20 cellular contexts compared by ENCODE assay signal in genomic region chr5:136730426-136730825, GRCh38.
DNase-seq lines count a peak whose midpoint lies in the region; ATAC-seq and TF ChIP-seq lines count a peak whose summit lies in the region.
"Had no signal": no experiment of that assay in that cellular context is flagged by ENCODE, and none has a peak within 500 bp of the region (broad histone marks: within the 10 kb centered on the region; RNA-seq: fewer than 3 reads in every experiment).

No MANE protein-coding gene starts in this region.

- no peak overlapping the region for H3K9ac ChIP-seq in mammary epithelial cell (ENCODE audit: insufficient read depth, low read length)

- dilution Hi-C loops in mammary epithelial cell (cut with HindIII; ENCODE audit: low sequenced_read_pairs) = no loop called here

- no peak overlapping the region for H2AFZ ChIP-seq in mammary epithelial cell (ENCODE audit: low read depth, low read length)

- H3K27ac ChIP-seq in mammary epithelial cell (ENCODE audit: insufficient read depth, low read depth, low read length) (no peak overlapping the region), epithelial cell of prostate (peak overlapping the region; percentile 42), thyroid gland (peak overlapping the region in 2 of 3 donors; percentile 4 to 36)

- peaks cover 13% of the 10 kb centered on the region for H3K27me3 Mint-ChIP-seq in MCF 10A (ENCODE audit: insufficient read depth, unreplicated experiment)

- H3K4me3 ChIP-seq in mammary epithelial cell (replicated peaks in 1 of 3; ENCODE audit: insufficient read depth in 1 of 3, low read depth in 2 of 3, low read length in 3 of 3) = no peak overlapping the region
- no peak overlapping the region for H3K4me3 ChIP-seq in thyroid gland (replicated peaks in 1 of 3)
- H3K4me3 ChIP-seq: K562, lung had no signal

- no peaks in the 10 kb centered on the region for H4K20me1 ChIP-seq in mammary epithelial cell (ENCODE audit: insufficient read depth, low read length)

- no peaks in the 10 kb centered on the region for H3K4me1 ChIP-seq in mammary epithelial cell (ENCODE audit: insufficient read depth, low read length)
- peaks cover 20 to 32% of the 10 kb centered on the region in 2 donors for H3K4me1 ChIP-seq in thyroid gland

- POLR2A ChIA-PET in MCF 10A (lab: Yijun Ruan, JAX) = no interaction called here

- no peak overlapping the region for H3K4me2 ChIP-seq in mammary epithelial cell (ENCODE audit: insufficient read depth, low read depth, low read length)

- H3K4me1 Mint-ChIP-seq in MCF 10A (ENCODE audit: insufficient read depth, unreplicated experiment) = no peaks in the 10 kb centered on the region
- H3K4me1 Mint-ChIP-seq: immature natural killer cell had no signal

- BruUV-seq in MCF 10A (replicated peaks; lab: Mats Ljungman, UMichigan) = no TSS peak
- no TSS peak for BruUV-seq in mammary epithelial cell (replicated peaks; lab: Mats Ljungman, UMichigan)

- no peak for ATAC-seq in GM21723 (IDR thresholded peaks at IDR 0.05; ENCODE audit: unreplicated experiment)
- no peak for ATAC-seq in HG02884 (IDR thresholded peaks at IDR 0.05; ENCODE audit: unreplicated experiment)
- ATAC-seq: K562, right cardiac atrium had no signal

- TF ChIP-seq POLR2A in thyroid gland (IDR thresholded peaks at IDR 0.05) = no peak

- WGBS in mammary epithelial cell (ENCODE audit: low coverage, missing lambda C conversion rate) = 3% methylated on average over 3 of the region's 3 CpGs
- 42% methylated on average over 3 of the region's 3 CpGs for WGBS in thyroid gland, 2 donors

- H3K36me3 Mint-ChIP-seq in MCF 10A (ENCODE audit: insufficient read depth, unreplicated experiment) = no peaks in the 10 kb centered on the region
- H3K36me3 Mint-ChIP-seq: immature natural killer cell had no signal

- H3K4me3 Mint-ChIP-seq in MCF 10A (ENCODE audit: unreplicated experiment) = no peak overlapping the region
- H3K4me3 Mint-ChIP-seq: immature natural killer cell had no signal

- H3K9me3 Mint-ChIP-seq in MCF 10A (ENCODE audit: unreplicated experiment) = no peaks in the 10 kb centered on the region

- no peaks in the 10 kb centered on the region for H3K36me3 ChIP-seq in mammary epithelial cell (ENCODE audit: insufficient read depth, low read length)
- no peaks in the 10 kb centered on the region for H3K36me3 ChIP-seq in thyroid gland

- peak; percentile 10 for DNase-seq in MCF 10A (ENCODE audit: unreplicated experiment)
- no peak for DNase-seq in mammary epithelial cell
- peak; percentile 45 for DNase-seq in NCI-H510A treated with DMSO at 0.1 percent for 48 hours (lab: John Stamatoyannopoulos, UW)
- DNase-seq in epithelial cell of prostate (ENCODE audit: low read depth, low spot score) = peak; percentile 24
- peak; percentile 61 to 69 for DNase-seq in thyroid gland
- no peak for DNase-seq in germinal center (ENCODE audit: low spot score)
- DNase-seq: ACHN; activated CD4-positive, alpha-beta T cell treated with anti-CD3 and anti-CD28 coated beads for 48 hours; activated gamma-delta T cell; C1 segment of cervical spinal cord; GDM1; immature natural killer cell; NCI-H2029; right cardiac atrium; SHP77 treated with DMSO at 0.1 percent for 48 hours; T-helper 1 cell had no signal

- CTCF ChIA-PET in MCF 10A (lab: Yijun Ruan, JAX) (interaction anchor here (0.6 to 1.0 kb wide), 2 partner anchors 39 to 211 kb away, joined by 4 read pairs; no protein-coding TSS in a partner anchor), mammary epithelial cell (lab: Charles Lee; ENCODE audit: low non-redundant PET) (no interaction called here)

- TF ChIP-seq CTCF in MCF 10A (IDR thresholded peaks at IDR 0.05; ENCODE audit: unreplicated experiment) (no peak), mammary epithelial cell (conservative IDR thresholded peaks at IDR 0.05 in 1 of 2, IDR thresholded peaks at IDR 0.05 in 1 of 2; ENCODE audit: extremely low read depth in 1 of 2, insufficient read depth in 1 of 2, low read depth in 1 of 2, low read length in 2 of 2) (no peak), thyroid gland (IDR thresholded peaks at IDR 0.05) (no peak)

- in situ Hi-C loops in mammary epithelial cell (cut with MboI; ENCODE audit: low sequenced_read_pairs in 2 of 2) = no loop called here

- no peaks in the 10 kb centered on the region for H3K9me3 ChIP-seq in mammary epithelial cell (replicated peaks; ENCODE audit: insufficient read depth, low read length)
- no peaks in the 10 kb centered on the region for H3K9me3 ChIP-seq in thyroid gland

- H3K27me3 ChIP-seq in mammary epithelial cell (ENCODE audit: insufficient read depth, low read length) (no peaks in the 10 kb centered on the region), thyroid gland (no peaks in the 10 kb centered on the region)

- intact Hi-C loops in MCF 10A (cut with micrococcal nuclease) = no loop called here
- intact Hi-C loops in mammary epithelial cell (cut with micrococcal nuclease) = no loop called here
- intact Hi-C loops in thyroid gland (cut with DNase I) = no loop called here

- no peak overlapping the region for H3K27ac Mint-ChIP-seq in MCF 10A (ENCODE audit: low read depth, unreplicated experiment)
- H3K27ac Mint-ChIP-seq: immature natural killer cell had no signal

- no peaks in the 10 kb centered on the region for H3K79me2 ChIP-seq in mammary epithelial cell (ENCODE audit: insufficient read depth, low read length)

Comparison
In these comparisons a context has a peak if more than half of its experiments do, and no peak if none do; other contexts are left out.
1. DNase-seq: peak in MCF 10A (single experiment), NCI-H510A treated with DMSO at 0.1 percent for 48 hours (single experiment), epithelial cell of prostate (single experiment) and thyroid gland (2 of 2); none in mammary epithelial cell (single experiment) and germinal center (single experiment).